20 cellular contexts compared by ENCODE assay signal in the genomic region with DNA sequence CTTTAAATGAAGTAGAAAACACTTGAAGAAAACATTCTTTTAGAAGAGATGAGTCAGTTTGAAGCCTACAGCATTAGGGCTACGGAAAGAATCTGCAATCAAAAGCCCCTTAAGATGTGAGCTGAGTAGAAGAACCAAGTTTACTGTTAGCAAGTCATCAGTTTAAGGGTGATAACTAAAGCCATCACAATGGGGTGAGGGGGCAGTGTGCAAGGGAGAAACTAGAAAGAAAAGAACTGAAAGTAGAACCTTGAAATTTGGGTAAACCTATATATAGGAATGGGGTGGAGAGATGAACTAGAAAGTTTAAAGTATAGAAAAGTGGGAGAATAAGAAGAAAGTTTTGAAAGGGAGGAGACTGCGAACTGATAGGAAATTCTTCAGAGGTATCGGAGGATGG.
"Had no signal": no experiment of that assay in that cellular context is flagged by ENCODE, and none has a peak within 500 bp of the region (broad histone marks: within the 10 kb centered on the region; RNA-seq: fewer than 3 reads in every experiment).

No MANE protein-coding gene starts in this region.

- FAIRE-seq: kidney had no signal

- DNase-seq: activated CD4-positive, alpha-beta T cell treated with anti-CD3 and anti-CD28 coated beads, Interleukin-2, amount 50 U/mL, for 48 hours; activated CD4-positive, CD25-positive, alpha-beta regulatory T cell treated with anti-CD3 and anti-CD28 coated beads, Interleukin-2, amount 50 U/mL, for 72 hours; activated CD8-positive, alpha-beta memory T cell treated with anti-CD3 and anti-CD28 coated beads, Interleukin-2, amount 10 ng/mL, durations not matched to agents 7 days and 5 days; activated gamma-delta T cell treated with Interleukin-2 at 50 U/mL for 16 hours; activated naive CD8-positive, alpha-beta T cell treated with anti-CD3 and anti-CD28 coated beads for 36 hours; activated T-cell treated with anti-CD3 and anti-CD28 coated beads, Interleukin-2, amount 50 U/mL, for 24 hours; anterior cingulate cortex; cerebellar nuclear complex; effector memory CD8-positive, alpha-beta T cell; kidney; left ventricle myocardium inferior; occipital lobe; psoas muscle; stimulated activated CD4-positive, alpha-beta T cell treated with anti-CD3 and anti-CD28 coated beads, Interleukin-2, amount 100 ng/mL, for 24 hours; stimulated activated naive CD4-positive, alpha-beta T cell; substantia nigra; trophoblast cell had no signal

- ATAC-seq: activated CD8-positive, alpha-beta memory T cell treated with anti-CD3 and anti-CD28 coated beads, Interleukin-2, amount 10 ng/mL, durations not matched to agents 7 days and 5 days; effector memory CD8-positive, alpha-beta T cell; gastroesophageal sphincter; psoas muscle; sciatic nerve had no signal

- H3K9me3 ChIP-seq: gastroesophageal sphincter, left ventricle myocardium inferior, psoas muscle had no signal

- H3K4me3 ChIP-seq: gastroesophageal sphincter, left ventricle myocardium inferior, psoas muscle had no signal

- H3K27me3 ChIP-seq: gastroesophageal sphincter had no signal

- H3K4me1 ChIP-seq: gastroesophageal sphincter, left ventricle myocardium inferior, psoas muscle had no signal

- H3K27ac ChIP-seq: epithelial cell of prostate, gastroesophageal sphincter, left ventricle myocardium inferior, psoas muscle had no signal

- H3K36me3 ChIP-seq: gastroesophageal sphincter, left ventricle myocardium inferior had no signal
